ENCODE assay signal across 8 cellular contexts in genomic region chr11:118607401-118608267, GRCh38. TPM values are rescaled to one million over a fixed set of nuclear protein-coding genes. Genes with fewer than 3 reads are reported as not detected.
DNase-seq lines count a peak whose midpoint lies in the region; ATAC-seq and TF ChIP-seq lines count a peak whose summit lies in the region.

PHLDB1 (plus strand) TSS chr11:118607615; CDS start chr11:118613837, 6,222 bp downstream.

- CTCF ChIA-PET in HEK293T (lab: Yijun Ruan, JAX), result interaction anchor here (0.6 to 1.8 kb wide), 2 partner anchors 13 to 320 kb away, joined by 3 to 6 read pairs; no protein-coding TSS in a partner anchor

- H3K4me3 ChIP-seq in SJCRH30 (peak within 1 kb of the TSS; percentile 67), neural cell (ENCODE audit: low read length) (peak within 1 kb of the TSS; percentile 47), tibial nerve (peak within 1 kb of the TSS; percentile 59 to 86 (median 72))

- H3K4me3 Mint-ChIP-seq in activated naive CD8-positive, alpha-beta T cell, result peak within 1 kb of the TSS; percentile 80

- TF ChIP-seq RAD21 in neural cell (conservative IDR thresholded peaks at IDR 0.05), result no peak

- TF ChIP-seq CTCF in AG09319 (IDR thresholded peaks at IDR 0.05; ENCODE audit: low read depth, low read length) (peak; percentile 59), neural cell (IDR thresholded peaks at IDR 0.05; ENCODE audit: poor library complexity, severe bottlenecking) (peak; percentile 37), tibial nerve (IDR thresholded peaks at IDR 0.05) (peak; percentile 34 to 61 (median 38))

- DNase-seq in AG09319 (ENCODE audit: extremely low read depth, low read depth) (no peak), HEK293T (ENCODE audit: extremely low spot score) (peak; percentile 76), SJCRH30 (peak; percentile 71 to 74), globus pallidus (ENCODE audit: low spot score) (peak; percentile 94), tibial nerve (ENCODE audit: low spot score in 2 of 2) (peak; percentile 64 to 67)

- peaks cover 19% of the 10 kb centered on the region for H3K4me1 Mint-ChIP-seq in activated naive CD8-positive, alpha-beta T cell (ENCODE audit: low read depth)

- H3K9ac ChIP-seq in neural cell (ENCODE audit: low read length), result no peak within 1 kb of the TSS

- TF ChIP-seq POLR2A in tibial nerve (IDR thresholded peaks at IDR 0.05), result peak; percentile 50 to 71

- H3K27ac ChIP-seq in SJCRH30 (peak within 1 kb of the TSS; percentile 56), neural cell (ENCODE audit: low read length) (no peak within 1 kb of the TSS), tibial nerve (peak within 1 kb of the TSS; percentile 98 to 99 (median 98))

- H3K4me1 ChIP-seq in SJCRH30 (no peaks in the 10 kb centered on the region), tibial nerve (peaks cover 0 to 80% (median 64%) of the 10 kb centered on the region in 4 donors)

- ATAC-seq in GM21390 (IDR thresholded peaks at IDR 0.05; ENCODE audit: unreplicated experiment), result no peak

- H3K36me3 Mint-ChIP-seq in activated naive CD8-positive, alpha-beta T cell, result peaks cover 2% of the 10 kb centered on the region

- H3K79me2 ChIP-seq in neural cell (replicated peaks; ENCODE audit: insufficient read depth, low read length), result no peaks in the 10 kb centered on the region

- TF ChIP-seq EP300 in neural cell (conservative IDR thresholded peaks at IDR 0.05; ENCODE audit: poor library complexity, severe bottlenecking), result no peak
- TF ChIP-seq EP300 in tibial nerve (IDR thresholded peaks at IDR 0.05), result peak in 1 of 2 donors; percentile 79

- H3K36me3 ChIP-seq in SJCRH30, result no peaks in the 10 kb centered on the region
- no peaks in the 10 kb centered on the region for H3K36me3 ChIP-seq in neural cell (ENCODE audit: insufficient read depth, low read length)
- H3K36me3 ChIP-seq in tibial nerve, result peaks cover 0 to under 1% (median 0%) of the 10 kb centered on the region in 3 donors

- no peaks in the 10 kb centered on the region for H3K9me3 ChIP-seq in SJCRH30 (replicated peaks)
- no peaks in the 10 kb centered on the region for H3K9me3 ChIP-seq in neural cell (ENCODE audit: low read length)
- H3K9me3 ChIP-seq in tibial nerve, result no peaks in the 10 kb centered on the region

- H2AFZ ChIP-seq in neural cell (ENCODE audit: low read depth, low read length), result no peak within 1 kb of the TSS

- no peak within 1 kb of the TSS for H3K4me2 ChIP-seq in neural cell (ENCODE audit: low read length)

- WGBS in tibial nerve, 2 donors, result 0 to 2% methylated on average over 27 to 55 of the region's 62 CpGs

- H3K27me3 ChIP-seq in SJCRH30 (no peaks in the 10 kb centered on the region), neural cell (ENCODE audit: insufficient read depth, low read depth, low read length) (peaks cover 48% of the 10 kb centered on the region), tibial nerve (no peaks in the 10 kb centered on the region)

- no peaks in the 10 kb centered on the region for H4K20me1 ChIP-seq in neural cell (ENCODE audit: insufficient read depth)

- H3K9me2 ChIP-seq in neural cell (ENCODE audit: insufficient read depth, low read length), result no peaks in the 10 kb centered on the region

- H3K27me3 Mint-ChIP-seq in activated naive CD8-positive, alpha-beta T cell, result no peaks in the 10 kb centered on the region

- POLR2A ChIA-PET in HEK293T (lab: Yijun Ruan, JAX), result interaction anchor here (0.6 to 4.1 kb wide), 6 partner anchors 12 to 51 kb away, joined by 3 to 28 read pairs (median 4); partner anchors contain the start of gene ARCN1

- no peaks in the 10 kb centered on the region for H3K9me3 Mint-ChIP-seq in activated naive CD8-positive, alpha-beta T cell (ENCODE audit: low read depth)

- H3F3A ChIP-seq in neural cell (ENCODE audit: insufficient read depth, low read length, poor library complexity, severe bottlenecking), result no peaks in the 10 kb centered on the region

- peak within 1 kb of the TSS; percentile 72 for H3K27ac Mint-ChIP-seq in activated naive CD8-positive, alpha-beta T cell

TF ChIP-seq in HEK293T, 16 proteins besides CTCF, POLR2A, EP300 and RAD21:
- TF ChIP-seq LEF1 (IDR thresholded peaks at IDR 0.05; ENCODE audit: borderline replicate concordance) (peak; percentile 46; the same call in 1 of the 2 replicates), CTBP1 (IDR thresholded peaks at IDR 0.05; ENCODE audit: borderline replicate concordance) (no peak), ZNF384 (IDR thresholded peaks at IDR 0.05) (no peak), FOXA1 (IDR thresholded peaks at IDR 0.05) (no peak), HDGF (IDR thresholded peaks at IDR 0.05; ENCODE audit: borderline replicate concordance) (no peak), FOXM1 (IDR thresholded peaks at IDR 0.05; ENCODE audit: borderline replicate concordance) (no peak), L3MBTL2 (conservative IDR thresholded peaks at IDR 0.05) (peak; percentile 23; the same call in 1 of the 2 replicates)
TF ChIP-seq in HEK293T: peak in this region for 2.

TF ChIP-seq in neural cell, 6 proteins besides CTCF, POLR2A, EP300 and RAD21:
- TF ChIP-seq REST (IDR thresholded peaks at IDR 0.05; ENCODE audit: borderline replicate concordance), result no peak
- no peak for TF ChIP-seq MXI1 (conservative IDR thresholded peaks at IDR 0.05; ENCODE audit: poor library complexity, severe bottlenecking)
- TF ChIP-seq POLR2AphosphoS5 (IDR thresholded peaks at IDR 0.05), result no peak
- TF ChIP-seq EZH2 (IDR thresholded peaks at IDR 0.05; ENCODE audit: borderline replicate concordance, insufficient read depth, low read length, poor library complexity, severe bottlenecking), result no peak
- no peak for TF ChIP-seq TAF1 (IDR thresholded peaks at IDR 0.05; ENCODE audit: low read depth)
- no peak for TF ChIP-seq SMC3 (conservative IDR thresholded peaks at IDR 0.05; ENCODE audit: poor library complexity)

RNA-seq across cellular contexts. Expression of gene PHLDB1, which starts in this region (rescaled TPM):
- 19.1 and 21.6 TPM in 2 replicates for total RNA-seq in SJCRH30 (2014; rRNA removed; shearing (Covaris generic))
- 114 and 149 TPM in 2 replicates for polyA plus RNA-seq in neural cell
- polyA minus RNA-seq in neural cell, result 146 and 166 TPM in 2 replicates
- total RNA-seq in tibial nerve, result 100 to 1,000 TPM; 299 to 365 (median 323) TPM

Comparison
In these comparisons a context has a peak if more than half of its experiments do, and no peak if none do; other contexts are left out.
1. RNA of gene PHLDB1 (total RNA-seq): 299 to 365 TPM in tibial nerve; 19.1 to 21.6 TPM in SJCRH30; every median in the first group is over 10 times any median in the second.
2. Peak in every context shown above with its lines, with median percentiles within 50 percentile points of each other: CTCF ChIP-seq and H3K4me3 ChIP-seq.